27 cellular contexts compared by ENCODE assay signal in genomic region chr20:46543033-46543432, GRCh38. TPM values are rescaled to one million over a fixed set of nuclear protein-coding genes. Genes with fewer than 3 reads are reported as not detected.
"Had no signal": no experiment of that assay in that cellular context is flagged by ENCODE, and none has a peak within 500 bp of the region (broad histone marks: within the 10 kb centered on the region; RNA-seq: fewer than 3 reads in every experiment).

No MANE protein-coding gene starts in this region.

- H3K4me2 ChIP-seq: KMS-11, SK-N-SH had no signal

- DNase-seq: IMR-90; Kasumi-1; MM.1S; NCI-H1092 treated with DMSO at 0.1 percent for 48 hours; NCI-H1436; NCI-H187; NCI-H2029; NCI-H2081 treated with DMSO at 0.1 percent for 48 hours; NCI-H2171; NCI-H226; NCI-H446; NCI-H510A; NCI-H524 treated with DMSO at 0.1 percent for 48 hours; NCI-H69; NCI-H774; NK-92 treated with Interleukin-12 subunit alpha and Interleukin-12 subunit beta, amount 100 ng/mL, for 24 hours; PC-3; SHP77; SK-N-SH; SW 1271 had no signal

- ATAC-seq: Panc1, PC-3 had no signal

- H3K9ac ChIP-seq: KMS-11, SK-N-SH had no signal

- H3K9me3 ChIP-seq: SK-N-SH had no signal

- H3K27ac ChIP-seq: KMS-11, RWPE1 had no signal

RNA-seq across cellular contexts. Expression of gene OCSTAMP, which starts 7.4 kb away (rescaled TPM):
- total RNA-seq: HT-29, IMR-90, M059J, OCI-LY7, PC-3, SK-MEL-5 had no signal

RNA-seq across cellular contexts. Expression of gene ZNF334, which starts 29.7 kb away (rescaled TPM):
- total RNA-seq: OCI-LY7, SK-MEL-5 had no signal
